9 cellular contexts compared by ENCODE assay signal in the genomic region with DNA sequence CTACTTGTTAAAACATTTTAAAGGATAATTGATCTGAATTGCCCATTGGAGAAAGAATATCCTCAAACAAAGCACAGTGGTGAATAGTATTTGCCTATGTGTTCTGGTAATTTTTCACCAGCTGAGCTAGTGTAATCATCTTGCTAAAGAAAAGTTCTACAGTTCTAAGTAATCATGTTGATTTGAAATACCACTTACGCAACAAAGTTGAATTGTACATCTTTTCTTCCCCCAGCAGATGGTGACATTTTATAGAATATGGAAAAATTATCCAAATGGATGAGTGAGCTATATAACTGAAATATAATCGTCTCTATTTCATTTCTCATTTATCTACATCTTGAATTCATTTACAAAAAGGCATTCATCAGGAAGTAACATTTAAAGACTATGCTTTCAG. TPM values are rescaled to one million over a fixed set of nuclear protein-coding genes. Genes with fewer than 3 reads are reported as not detected.
DNase-seq lines count a peak whose midpoint lies in the region; ATAC-seq and TF ChIP-seq lines count a peak whose summit lies in the region.
"Had no signal": no experiment of that assay in that cellular context is flagged by ENCODE, and none has a peak within 500 bp of the region (broad histone marks: within the 10 kb centered on the region; RNA-seq: fewer than 3 reads in every experiment).

No MANE protein-coding gene starts in this region.

- H3K27ac ChIP-seq in lower lobe of right lung, result no peak overlapping the region

- no peaks in the 10 kb centered on the region for H3K27me3 ChIP-seq in lower lobe of right lung (ENCODE audit: low read depth)

- TF ChIP-seq CTCF in lower lobe of right lung (IDR thresholded peaks at IDR 0.05), result peak; percentile 33

- intact Hi-C loops in lower lobe of right lung (cut with DNase I), result no loop called here

- peak; percentile 41 to 67 for ATAC-seq in lower lobe of right lung
- no peak for ATAC-seq in activated CD4-positive, CD25-positive, alpha-beta regulatory T cell treated with anti-CD3 and anti-CD28 coated beads, Interleukin-2, amount 50 U/mL, for 24 hours
- ATAC-seq: naive thymus-derived CD8-positive, alpha-beta T cell had no signal

- DNase-seq in Caki2 (ENCODE audit: low read depth), result peak; percentile 7
- DNase-seq in KBM-7, result peak; percentile 44
- peak; percentile 53 for DNase-seq in amniotic epithelial cell (ENCODE audit: low read depth)
- DNase-seq in lower lobe of right lung, result no peak
- DNase-seq in NCI-H526 treated with DMSO at 0.1 percent for 48 hours (lab: John Stamatoyannopoulos, UW), result no peak
- no peak for DNase-seq in iPS-NIHi11 (ENCODE audit: low spot score)
- no peak for DNase-seq in NCI-H226
- DNase-seq: naive thymus-derived CD8-positive, alpha-beta T cell had no signal

- H3K4me3 ChIP-seq in lower lobe of right lung, result no peak overlapping the region

- in situ Hi-C loops in Caki2 (cut with HindIII; ENCODE audit: low pct_unique_long_range_greater_than_20kb, low sequenced_read_pairs), result no loop called here
- in situ Hi-C loops in KBM-7 (cut with MboI; ENCODE audit: low pct_unique_long_range_greater_than_20kb, low sequenced_read_pairs), result no loop called here

- H3K9me3 ChIP-seq in lower lobe of right lung, result no peaks in the 10 kb centered on the region

- H3K4me1 ChIP-seq in lower lobe of right lung, result no peaks in the 10 kb centered on the region

- H3K36me3 ChIP-seq in lower lobe of right lung, result no peaks in the 10 kb centered on the region

RNA-seq across cellular contexts. Expression of gene ZNF674, which starts 9.7 kb away (rescaled TPM):
- total RNA-seq in Caki2 (2014; rRNA removed; shearing (Covaris generic); ENCODE audit: low replicate concordance), result 1.2 and 2.4 TPM in 2 replicates
- total RNA-seq in lower lobe of right lung, result 5.6 TPM

RNA-seq across cellular contexts. Expression of gene CHST7, which starts 18.6 kb away (rescaled TPM):
- 26.9 and 27.1 TPM in 2 replicates for total RNA-seq in Caki2 (2014; rRNA removed; shearing (Covaris generic); ENCODE audit: low replicate concordance)
- total RNA-seq in lower lobe of right lung, result 7.4 TPM

Comparison
In these comparisons a context has a peak if more than half of its experiments do, and no peak if none do; other contexts are left out.
1. DNase-seq: peak in Caki2 (single experiment), KBM-7 (single experiment) and amniotic epithelial cell (single experiment); none in lower lobe of right lung (single experiment), NCI-H526 treated with DMSO at 0.1 percent for 48 hours (single experiment), iPS-NIHi11 (single experiment) and NCI-H226 (single experiment).
2. ATAC-seq: peak in lower lobe of right lung (2 of 2); none in activated CD4-positive, CD25-positive, alpha-beta regulatory T cell treated with anti-CD3 and anti-CD28 coated beads, Interleukin-2, amount 50 U/mL, for 24 hours (0 of 2).